Comparison of ENCODE assay signal across 1 cellular context in genomic region chr5:141003791-141004601, GRCh38.
TF ChIP-seq lines count a peak whose summit lies in the region.

No MANE protein-coding gene starts in this region.

TF ChIP-seq in HEK293, 187 proteins besides CTCF, POLR2A, EP300 and RAD21 (continued from another document and continues in another):
- no peak for TF ChIP-seq ZNF518A (tag by site-specific recombination; conservative IDR thresholded peaks at IDR 0.05; ENCODE audit: low read depth)
- no peak for TF ChIP-seq ZNF157 (tag by site-specific recombination; IDR thresholded peaks at IDR 0.05)
- no peak for TF ChIP-seq YY2 (tag by site-specific recombination; IDR thresholded peaks at IDR 0.05)
- TF ChIP-seq ZNF785 (tag by site-specific recombination; IDR thresholded peaks at IDR 0.05), result no peak
- no peak for TF ChIP-seq MYNN (tag by site-specific recombination; IDR thresholded peaks at IDR 0.05; ENCODE audit: borderline replicate concordance)
- TF ChIP-seq BCL11A (tag by site-specific recombination; IDR thresholded peaks at IDR 0.05; ENCODE audit: low read depth), result no peak
- TF ChIP-seq SALL2 (tag by site-specific recombination; IDR thresholded peaks at IDR 0.05; ENCODE audit: borderline replicate concordance), result no peak
- TF ChIP-seq KLF1 (tag by site-specific recombination; IDR thresholded peaks at IDR 0.05), result no peak
- TF ChIP-seq ZNF677 (tag by site-specific recombination; IDR thresholded peaks at IDR 0.05), result no peak
- TF ChIP-seq ZNF843 (tag by site-specific recombination; IDR thresholded peaks at IDR 0.05), result no peak
- no peak for TF ChIP-seq ZNF184 (tag by site-specific recombination; IDR thresholded peaks at IDR 0.05)
- TF ChIP-seq, protein P1, sequence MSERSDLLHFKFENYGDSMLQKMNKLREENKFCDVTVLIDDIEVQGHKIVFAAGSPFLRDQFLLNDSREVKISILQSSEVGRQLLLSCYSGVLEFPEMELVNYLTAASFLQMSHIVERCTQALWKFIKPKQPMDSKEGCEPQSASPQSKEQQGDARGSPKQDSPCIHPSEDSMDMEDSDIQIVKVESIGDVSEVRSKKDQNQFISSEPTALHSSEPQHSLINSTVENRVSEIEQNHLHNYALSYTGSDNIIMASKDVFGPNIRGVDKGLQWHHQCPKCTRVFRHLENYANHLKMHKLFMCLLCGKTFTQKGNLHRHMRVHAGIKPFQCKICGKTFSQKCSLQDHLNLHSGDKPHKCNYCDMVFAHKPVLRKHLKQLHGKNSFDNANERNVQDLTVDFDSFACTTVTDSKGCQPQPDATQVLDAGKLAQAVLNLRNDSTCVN (tag by site-specific recombination; optimal IDR thresholded peaks at IDR 0.05), result no peak
- TF ChIP-seq ZNF521 (tag by site-specific recombination; IDR thresholded peaks at IDR 0.05), result no peak
- TF ChIP-seq ZNF621 (tag by site-specific recombination; IDR thresholded peaks at IDR 0.05), result no peak
- TF ChIP-seq INSM2 (tag by site-specific recombination; IDR thresholded peaks at IDR 0.05), result no peak
- TF ChIP-seq ZNF624 (tag by site-specific recombination; IDR thresholded peaks at IDR 0.05), result no peak
- TF ChIP-seq, protein P2, sequence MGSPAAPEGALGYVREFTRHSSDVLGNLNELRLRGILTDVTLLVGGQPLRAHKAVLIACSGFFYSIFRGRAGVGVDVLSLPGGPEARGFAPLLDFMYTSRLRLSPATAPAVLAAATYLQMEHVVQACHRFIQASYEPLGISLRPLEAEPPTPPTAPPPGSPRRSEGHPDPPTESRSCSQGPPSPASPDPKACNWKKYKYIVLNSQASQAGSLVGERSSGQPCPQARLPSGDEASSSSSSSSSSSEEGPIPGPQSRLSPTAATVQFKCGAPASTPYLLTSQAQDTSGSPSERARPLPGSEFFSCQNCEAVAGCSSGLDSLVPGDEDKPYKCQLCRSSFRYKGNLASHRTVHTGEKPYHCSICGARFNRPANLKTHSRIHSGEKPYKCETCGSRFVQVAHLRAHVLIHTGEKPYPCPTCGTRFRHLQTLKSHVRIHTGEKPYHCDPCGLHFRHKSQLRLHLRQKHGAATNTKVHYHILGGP (tag by site-specific recombination; IDR thresholded peaks at IDR 0.05), result no peak
- TF ChIP-seq ZNF558 (tag by site-specific recombination; IDR thresholded peaks at IDR 0.05), result no peak
- TF ChIP-seq ZNF768 (tag by site-specific recombination; IDR thresholded peaks at IDR 0.05), result no peak
- TF ChIP-seq KLF7 (tag by site-specific recombination; IDR thresholded peaks at IDR 0.05; ENCODE audit: borderline replicate concordance), result no peak
- TF ChIP-seq ZNF221 (tag by site-specific recombination; IDR thresholded peaks at IDR 0.05; ENCODE audit: borderline replicate concordance), result no peak
- TF ChIP-seq ZNF248 (tag by site-specific recombination; IDR thresholded peaks at IDR 0.05), result no peak
- TF ChIP-seq OVOL3 (tag by site-specific recombination; IDR thresholded peaks at IDR 0.05), result no peak
- no peak for TF ChIP-seq ZNF239 (tag by site-specific recombination; IDR thresholded peaks at IDR 0.05)
- TF ChIP-seq ZSCAN4 (tag by site-specific recombination; IDR thresholded peaks at IDR 0.05), result no peak
- TF ChIP-seq ZNF548 (tag by site-specific recombination; IDR thresholded peaks at IDR 0.05), result no peak
- TF ChIP-seq, protein P3, sequence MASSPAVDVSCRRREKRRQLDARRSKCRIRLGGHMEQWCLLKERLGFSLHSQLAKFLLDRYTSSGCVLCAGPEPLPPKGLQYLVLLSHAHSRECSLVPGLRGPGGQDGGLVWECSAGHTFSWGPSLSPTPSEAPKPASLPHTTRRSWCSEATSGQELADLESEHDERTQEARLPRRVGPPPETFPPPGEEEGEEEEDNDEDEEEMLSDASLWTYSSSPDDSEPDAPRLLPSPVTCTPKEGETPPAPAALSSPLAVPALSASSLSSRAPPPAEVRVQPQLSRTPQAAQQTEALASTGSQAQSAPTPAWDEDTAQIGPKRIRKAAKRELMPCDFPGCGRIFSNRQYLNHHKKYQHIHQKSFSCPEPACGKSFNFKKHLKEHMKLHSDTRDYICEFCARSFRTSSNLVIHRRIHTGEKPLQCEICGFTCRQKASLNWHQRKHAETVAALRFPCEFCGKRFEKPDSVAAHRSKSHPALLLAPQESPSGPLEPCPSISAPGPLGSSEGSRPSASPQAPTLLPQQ (tag by site-specific recombination; IDR thresholded peaks at IDR 0.05), result no peak
- no peak for TF ChIP-seq ZNF121 (tag by site-specific recombination; IDR thresholded peaks at IDR 0.05)
- TF ChIP-seq ZNF76 (tag by site-specific recombination; IDR thresholded peaks at IDR 0.05; ENCODE audit: borderline replicate concordance, low read depth), result no peak
- no peak for TF ChIP-seq ZNF555 (tag by site-specific recombination; conservative IDR thresholded peaks at IDR 0.05)
- TF ChIP-seq, protein P4, sequence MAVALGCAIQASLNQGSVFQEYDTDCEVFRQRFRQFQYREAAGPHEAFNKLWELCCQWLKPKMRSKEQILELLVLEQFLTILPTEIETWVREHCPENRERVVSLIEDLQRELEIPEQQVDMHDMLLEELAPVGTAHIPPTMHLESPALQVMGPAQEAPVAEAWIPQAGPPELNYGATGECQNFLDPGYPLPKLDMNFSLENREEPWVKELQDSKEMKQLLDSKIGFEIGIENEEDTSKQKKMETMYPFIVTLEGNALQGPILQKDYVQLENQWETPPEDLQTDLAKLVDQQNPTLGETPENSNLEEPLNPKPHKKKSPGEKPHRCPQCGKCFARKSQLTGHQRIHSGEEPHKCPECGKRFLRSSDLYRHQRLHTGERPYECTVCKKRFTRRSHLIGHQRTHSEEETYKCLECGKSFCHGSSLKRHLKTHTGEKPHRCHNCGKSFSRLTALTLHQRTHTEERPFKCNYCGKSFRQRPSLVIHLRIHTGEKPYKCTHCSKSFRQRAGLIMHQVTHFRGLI (tag by site-specific recombination; IDR thresholded peaks at IDR 0.05), result no peak
- no peak for TF ChIP-seq AEBP2 (tag by site-specific recombination; IDR thresholded peaks at IDR 0.05; ENCODE audit: borderline replicate concordance)
- no peak for TF ChIP-seq ZNF398 (tag by site-specific recombination; IDR thresholded peaks at IDR 0.05)
- no peak for TF ChIP-seq ZNF366 (tag by site-specific recombination; conservative IDR thresholded peaks at IDR 0.05)
- no peak for TF ChIP-seq ZNF362 (tag by site-specific recombination; IDR thresholded peaks at IDR 0.05)
- no peak for TF ChIP-seq ZNF488 (tag by site-specific recombination; IDR thresholded peaks at IDR 0.05)
- TF ChIP-seq ZNF571 (tag by site-specific recombination; IDR thresholded peaks at IDR 0.05), result no peak
- no peak for TF ChIP-seq ZNF274 (IDR thresholded peaks at IDR 0.05; ENCODE audit: low read length)
- TF ChIP-seq ZNF274 (tag by site-specific recombination; IDR thresholded peaks at IDR 0.05; ENCODE audit: borderline replicate concordance), result no peak
- TF ChIP-seq ZBTB17 (tag by site-specific recombination; IDR thresholded peaks at IDR 0.05), result peak; percentile 71
- no peak for TF ChIP-seq ZNF266 (tag by site-specific recombination; IDR thresholded peaks at IDR 0.05; ENCODE audit: low read depth)
- no peak for TF ChIP-seq ZNF529 (tag by site-specific recombination; IDR thresholded peaks at IDR 0.05; ENCODE audit: insufficient replicate concordance)
- TF ChIP-seq KLF10 (tag by site-specific recombination; IDR thresholded peaks at IDR 0.05), result no peak
